23 cellular contexts compared by ENCODE assay signal in genomic region chr12:4535871-4536270, GRCh38. TPM values are rescaled to one million over a fixed set of nuclear protein-coding genes. Genes with fewer than 3 reads are reported as not detected.
DNase-seq lines count a peak whose midpoint lies in the region; ATAC-seq and TF ChIP-seq lines count a peak whose summit lies in the region.
"Had no signal": no experiment of that assay in that cellular context is flagged by ENCODE, and none has a peak within 500 bp of the region (broad histone marks: within the 10 kb centered on the region; RNA-seq: fewer than 3 reads in every experiment).

No MANE protein-coding gene starts in this region.

- H3K4me2 ChIP-seq in GM23248 (ENCODE audit: unreplicated experiment): no peak overlapping the region
- H3K4me2 ChIP-seq in OCI-LY1 (ENCODE audit: low read length): 0 out of 2 replicates have a peak overlapping the region, but pooled peaks have one; percentile 4
- H3K4me2 ChIP-seq: BLaER1 had no signal

- no peaks in the 10 kb centered on the region for H3K27me3 ChIP-seq in CD4-positive, alpha-beta T cell (ENCODE audit: control insufficient read depth, insufficient read depth, low read length)
- H3K27me3 ChIP-seq in GM23248 (replicated peaks; ENCODE audit: insufficient read depth) (no peaks in the 10 kb centered on the region), OCI-LY1 (ENCODE audit: insufficient read depth, low read length) (no peaks in the 10 kb centered on the region)
- no peaks in the 10 kb centered on the region for H3K27me3 ChIP-seq in CD4-positive, alpha-beta memory T cell (ENCODE audit: insufficient read depth, low read length)
- H3K27me3 ChIP-seq: BLaER1 had no signal

- no peak overlapping the region for H3K27ac ChIP-seq in CD4-positive, alpha-beta T cell (ENCODE audit: low read depth, low read length)
- H3K27ac ChIP-seq in GM23248: no peak overlapping the region
- H3K27ac ChIP-seq in OCI-LY1 (ENCODE audit: low read depth, low read length, poor library complexity, severe bottlenecking): no peak overlapping the region
- H3K27ac ChIP-seq in CD4-positive, alpha-beta memory T cell (ENCODE audit: low read depth, low read length): no peak overlapping the region
- H3K27ac ChIP-seq: BLaER1 had no signal

- CTCF ChIA-PET in CD4-positive, alpha-beta T cell (lab: Charles Lee): no interaction called here
- CTCF ChIA-PET in CD4-positive, alpha-beta memory T cell (lab: Charles Lee; ENCODE audit: partially characterized antibody): interaction anchor here (0.7 to 1.0 kb wide), 2 partner anchors 69 to 116 kb away, joined by 3 to 4 read pairs; no protein-coding TSS in a partner anchor

- no peak for DNase-seq in CD4-positive, alpha-beta T cell
- no peak for DNase-seq in GM23248
- DNase-seq in germinal center (ENCODE audit: low spot score): peak; percentile 17
- DNase-seq in CD14-positive monocyte (ENCODE audit: low spot score): no peak
- no peak for DNase-seq in CD4-positive, alpha-beta memory T cell
- DNase-seq: CD8-positive, alpha-beta memory T cell; DMS 273 treated with DMSO at 0.1 percent for 48 hours; DMS79; H7; KBM-7; NCI-H1092; NCI-H1417 treated with DMSO at 0.1 percent for 48 hours; NCI-H1694 treated with DMSO at 0.1 percent for 48 hours; NCI-H2081; NCI-H2171; NCI-H345; NCI-H510A treated with DMSO at 0.1 percent for 48 hours; Right ventricle myocardium superior; RPMI8226; T-helper 1 cell had no signal

- H3K4me1 ChIP-seq in GM23248 (ENCODE audit: insufficient read depth) (peaks cover 12% of the 10 kb centered on the region), OCI-LY1 (ENCODE audit: insufficient read depth, low read length, severe bottlenecking) (peaks cover 49% of the 10 kb centered on the region)
- peaks cover 33% of the 10 kb centered on the region for H3K4me1 ChIP-seq in CD4-positive, alpha-beta memory T cell (ENCODE audit: insufficient read depth, low read length)

- peaks cover 55% of the 10 kb centered on the region for H3K79me2 ChIP-seq in GM23248 (ENCODE audit: insufficient read depth)
- peaks cover 39% of the 10 kb centered on the region for H3K79me2 ChIP-seq in OCI-LY1 (ENCODE audit: insufficient read depth, low read length)

- peaks cover 32% of the 10 kb centered on the region for H3K36me3 Mint-ChIP-seq in CD4-positive, alpha-beta T cell (ENCODE audit: low read depth)
- H3K36me3 Mint-ChIP-seq in CD14-positive monocyte: peaks cover 5% of the 10 kb centered on the region in 2 donors
- H3K36me3 Mint-ChIP-seq in CD4-positive, alpha-beta memory T cell: peaks cover 3 to 14% of the 10 kb centered on the region in 2 donors

- POLR2A ChIA-PET in CD4-positive, alpha-beta T cell (lab: Charles Lee): no interaction called here
- POLR2A ChIA-PET in CD4-positive, alpha-beta memory T cell (lab: Charles Lee; ENCODE audit: partially characterized antibody): no interaction called here

- in situ Hi-C loops in GM23248 (cut with MboI): no loop called here

- peak overlapping the region; percentile 93; the same call in 1 of the 2 replicates for H3K9ac ChIP-seq in GM23248
- H3K9ac ChIP-seq in OCI-LY1 (ENCODE audit: low read length): no peak overlapping the region
- H3K9ac ChIP-seq: BLaER1 had no signal

- no peak for ATAC-seq in CD4-positive, alpha-beta T cell (ENCODE audit: poor library complexity)
- no peak for ATAC-seq in HG03045 (IDR thresholded peaks at IDR 0.05; ENCODE audit: unreplicated experiment)

- TF ChIP-seq CTCF in CD4-positive, alpha-beta T cell (IDR thresholded peaks at IDR 0.05): no peak
- TF ChIP-seq CTCF in OCI-LY1 (IDR thresholded peaks at IDR 0.05; ENCODE audit: low read length) (no peak), CD14-positive monocyte (IDR thresholded peaks at IDR 0.05) (no peak)

- no peaks in the 10 kb centered on the region for H3K9me3 ChIP-seq in CD4-positive, alpha-beta T cell (ENCODE audit: control insufficient read depth, low read length)
- H3K9me3 ChIP-seq in GM23248 (ENCODE audit: low read depth): no peaks in the 10 kb centered on the region
- no peaks in the 10 kb centered on the region for H3K9me3 ChIP-seq in OCI-LY1 (ENCODE audit: low read length)
- H3K9me3 ChIP-seq in CD4-positive, alpha-beta memory T cell (ENCODE audit: control insufficient read depth in 1 of 2, low read length in 2 of 2): no peaks in the 10 kb centered on the region
- H3K9me3 ChIP-seq: BLaER1 had no signal

- H3K36me3 ChIP-seq in GM23248 (ENCODE audit: low read depth) (peaks cover 11% of the 10 kb centered on the region), OCI-LY1 (ENCODE audit: insufficient read depth, low read length) (peaks cover 44% of the 10 kb centered on the region)
- H3K36me3 ChIP-seq in CD4-positive, alpha-beta memory T cell (ENCODE audit: insufficient read depth, low read length): peaks cover 5% of the 10 kb centered on the region

- peak overlapping the region; percentile 99 for H3K27ac Mint-ChIP-seq in CD4-positive, alpha-beta T cell
- no peak overlapping the region for H3K27ac Mint-ChIP-seq in CD14-positive monocyte
- H3K27ac Mint-ChIP-seq in CD4-positive, alpha-beta memory T cell: peak overlapping the region in 1 of 7 donors; percentile 52

- H3K4me1 Mint-ChIP-seq in CD4-positive, alpha-beta T cell (ENCODE audit: low read depth): peaks cover 37% of the 10 kb centered on the region
- peaks cover 23% of the 10 kb centered on the region for H3K4me1 Mint-ChIP-seq in CD14-positive monocyte
- peaks cover 13 to 34% (median 26%) of the 10 kb centered on the region in 4 donors for H3K4me1 Mint-ChIP-seq in CD4-positive, alpha-beta memory T cell

- H3K27me3 Mint-ChIP-seq in CD4-positive, alpha-beta T cell: no peaks in the 10 kb centered on the region
- no peaks in the 10 kb centered on the region for H3K27me3 Mint-ChIP-seq in CD14-positive monocyte (ENCODE audit: low read depth in 3 of 3)
- no peaks in the 10 kb centered on the region for H3K27me3 Mint-ChIP-seq in CD4-positive, alpha-beta memory T cell

- H3F3A ChIP-seq in GM23248 (ENCODE audit: insufficient read depth) (no peaks in the 10 kb centered on the region), OCI-LY1 (ENCODE audit: insufficient read depth, low read length) (no peaks in the 10 kb centered on the region)

- H4K20me1 ChIP-seq in GM23248 (ENCODE audit: insufficient read depth) (no peaks in the 10 kb centered on the region), OCI-LY1 (ENCODE audit: insufficient read depth, low read length) (no peaks in the 10 kb centered on the region; the same call in 1 of the 2 replicates)
- H4K20me1 ChIP-seq: BLaER1 had no signal

- no peak overlapping the region for H3K4me3 Mint-ChIP-seq in CD4-positive, alpha-beta T cell
- no peak overlapping the region for H3K4me3 Mint-ChIP-seq in CD14-positive monocyte
- H3K4me3 Mint-ChIP-seq in CD4-positive, alpha-beta memory T cell: no peak overlapping the region

- intact Hi-C loops in CD4-positive, alpha-beta T cell (cut with DNase I, micrococcal nuclease): loop anchor here (5.0 to 10.0 kb wide), 3 partner anchors 44 to 661 kb away; partner anchors contain the start of genes PARP11 (in 2 of the 2) and TIGAR (in 1 of the 2)
- intact Hi-C loops in CD14-positive monocyte (cut with micrococcal nuclease): loop anchor here (10.0 kb wide), 2 partner anchors 211 to 661 kb away; partner anchors contain the start of genes PARP11 (in 2 of the 2) and TIGAR (in 1 of the 2)
- intact Hi-C loops in CD4-positive, alpha-beta memory T cell (cut with micrococcal nuclease): loop anchor here (5.0 kb wide), 1 partner anchor 664 kb away; the partner anchor contains the start of gene PARP11

- H3K9me2 ChIP-seq in GM23248 (ENCODE audit: insufficient read depth) (no peaks in the 10 kb centered on the region), OCI-LY1 (ENCODE audit: low read depth, low read length) (no peaks in the 10 kb centered on the region)

- no peak overlapping the region for H2AFZ ChIP-seq in GM23248
- H2AFZ ChIP-seq in OCI-LY1 (ENCODE audit: low read length): no peak overlapping the region

- H3K4me3 ChIP-seq in GM23248 (no peak overlapping the region), OCI-LY1 (ENCODE audit: low read depth, low read length, poor library complexity, severe bottlenecking) (no peak overlapping the region)
- no peak overlapping the region for H3K4me3 ChIP-seq in CD4-positive, alpha-beta memory T cell (ENCODE audit: low read length in 2 of 2)
- H3K4me3 ChIP-seq: BLaER1 had no signal

- WGBS in GM23248 (ENCODE audit: low coverage in 1 of 2, low lambda C conversion rate in 2 of 2, missing lambda C conversion rate in 2 of 2), 2 experiments: 33 to 35% methylated on average over 2 of the region's 2 CpGs

- no peaks in the 10 kb centered on the region for H3K9me3 Mint-ChIP-seq in CD4-positive, alpha-beta T cell
- no peaks in the 10 kb centered on the region for H3K9me3 Mint-ChIP-seq in CD14-positive monocyte
- H3K9me3 Mint-ChIP-seq in CD4-positive, alpha-beta memory T cell: peaks cover 0 to 4% (median 0%) of the 10 kb centered on the region in 8 donors
- H3K9me3 Mint-ChIP-seq: CD8-positive, alpha-beta memory T cell had no signal

RNA-seq across cellular contexts. Expression of gene RAD51AP1, which starts 2.8 kb away (rescaled TPM):
- total RNA-seq in CD4-positive, alpha-beta T cell: under 1 TPM; 0.45 to 0.93 TPM
- total RNA-seq in GM23248 (2014; rRNA removed; shearing (Covaris generic)): 13.1 and 13.2 TPM in 2 replicates
- polyA plus RNA-seq in GM23248 (2016; fragmentation: Nextera tagmentation; extraction: Ambion mirVana) (11.6 and 12.4 TPM in 2 replicates), CD14-positive monocyte (1 to 10 TPM; 1.0 to 1.4 TPM)
- total RNA-seq in CD4-positive, alpha-beta memory T cell: 1 to 10 TPM in 1 of 2 experiments, under 1 TPM in 1; 0.58 to 1.5 TPM
- polyA plus RNA-seq in CD4-positive, alpha-beta memory T cell: 1 to 10 TPM in 1 of 2 donors, under 1 TPM in 1; 0.62 to 2.9 TPM

RNA-seq across cellular contexts. Expression of gene DYRK4, which starts 26.1 kb away (rescaled TPM):
- 1 to 10 TPM; 5.4 to 7.2 TPM for total RNA-seq in CD4-positive, alpha-beta T cell
- 63.3 and 78.3 TPM in 2 replicates for total RNA-seq in GM23248 (2014; rRNA removed; shearing (Covaris generic))
- polyA plus RNA-seq in GM23248 (2016; fragmentation: Nextera tagmentation; extraction: Ambion mirVana): 64.0 and 64.5 TPM in 2 replicates
- 10 to 100 TPM; 22.4 to 26.9 TPM for polyA plus RNA-seq in CD14-positive monocyte
- total RNA-seq in CD4-positive, alpha-beta memory T cell: 10 to 100 TPM; 15.6 to 21.4 TPM
- polyA plus RNA-seq in CD4-positive, alpha-beta memory T cell: 10 to 100 TPM; 26.3 to 34.7 TPM
